8 cellular contexts compared by ENCODE assay signal in the genomic region with DNA sequence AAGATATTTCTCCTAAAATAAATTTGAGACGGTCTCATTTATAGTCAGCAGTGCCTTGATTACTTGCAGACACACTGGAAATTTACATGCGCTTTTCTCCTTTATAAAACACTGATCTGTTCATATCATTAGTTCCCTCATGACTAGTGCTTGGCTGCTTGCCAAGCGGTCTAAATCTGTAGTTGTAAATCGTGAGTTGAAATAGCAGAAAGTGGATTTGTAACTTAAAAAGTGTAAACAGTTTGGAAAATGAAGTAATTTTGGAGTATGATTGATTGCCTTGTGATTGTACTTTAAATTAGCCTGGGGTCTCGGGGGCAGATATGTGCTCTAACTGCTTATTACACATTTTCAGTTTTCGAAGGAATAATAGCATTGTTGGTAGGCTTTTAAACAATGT.
DNase-seq lines count a peak whose midpoint lies in the region; ATAC-seq and TF ChIP-seq lines count a peak whose summit lies in the region.

No MANE protein-coding gene starts in this region.

- no peaks in the 10 kb centered on the region for H3K9me2 ChIP-seq in SU-DHL-6 (replicated peaks; ENCODE audit: insufficient read depth, low read length)

- no peak overlapping the region for H2AFZ ChIP-seq in SU-DHL-6 (ENCODE audit: low read depth, low read length, severe bottlenecking)

- H4K20me1 ChIP-seq in SU-DHL-6 (ENCODE audit: low read depth, low read length), result no peaks in the 10 kb centered on the region

- POLR2A ChIA-PET in activated CD4-positive, alpha-beta memory T cell treated with anti-CD3 and anti-CD28 coated beads for 36 hours (lab: Charles Lee), result interaction anchor here (1.9 kb wide), 1 partner anchor 74 kb away, joined by 5 read pairs; no protein-coding TSS in a partner anchor
- POLR2A ChIA-PET in activated CD4-positive, alpha-beta memory T cell treated with anti-CD3 and anti-CD28 coated beads, Interleukin-2, amount 10 ng/mL, durations not matched to agents 7 days and 5 days (lab: Charles Lee), result interaction anchor here (1.6 to 1.9 kb wide), 3 partner anchors 13 to 72 kb away, joined by 4 to 11 read pairs (median 8); no protein-coding TSS in a partner anchor

- peak overlapping the region; percentile 99 for H3K27ac ChIP-seq in SU-DHL-6 (ENCODE audit: low read depth, low read length)
- H3K27ac ChIP-seq in suprapubic skin, result peak overlapping the region; percentile 46

- TF ChIP-seq CTCF in SU-DHL-6 (IDR thresholded peaks at IDR 0.05; ENCODE audit: insufficient read depth, low read length, poor library complexity, severe bottlenecking) (no peak), suprapubic skin (IDR thresholded peaks at IDR 0.05) (no peak)

- peak overlapping the region; percentile 31 for H3K27ac Mint-ChIP-seq in activated CD4-positive, alpha-beta memory T cell treated with anti-CD3 and anti-CD28 coated beads for 36 hours
- no peak overlapping the region for H3K27ac Mint-ChIP-seq in activated CD4-positive, alpha-beta memory T cell treated with anti-CD3 and anti-CD28 coated beads, Interleukin-2, amount 10 ng/mL, durations not matched to agents 7 days and 5 days

- peaks cover 39% of the 10 kb centered on the region for H3F3A ChIP-seq in SU-DHL-6 (ENCODE audit: insufficient read depth)

- H3K79me2 ChIP-seq in SU-DHL-6 (ENCODE audit: insufficient read depth, low read length), result peaks cover 75% of the 10 kb centered on the region

- H3K4me3 ChIP-seq in SU-DHL-6 (ENCODE audit: insufficient read depth, low read length, poor library complexity, severe bottlenecking), result no peak overlapping the region
- no peak overlapping the region for H3K4me3 ChIP-seq in suprapubic skin

- no peak overlapping the region for H3K4me3 Mint-ChIP-seq in activated CD4-positive, alpha-beta memory T cell treated with anti-CD3 and anti-CD28 coated beads for 36 hours
- no peak overlapping the region for H3K4me3 Mint-ChIP-seq in activated CD4-positive, alpha-beta memory T cell treated with anti-CD3 and anti-CD28 coated beads, Interleukin-2, amount 10 ng/mL, durations not matched to agents 7 days and 5 days

- TF ChIP-seq EP300 in suprapubic skin (IDR thresholded peaks at IDR 0.05), result no peak

- peaks cover 59% of the 10 kb centered on the region for H3K36me3 Mint-ChIP-seq in activated CD4-positive, alpha-beta memory T cell treated with anti-CD3 and anti-CD28 coated beads for 36 hours
- peaks cover 72% of the 10 kb centered on the region for H3K36me3 Mint-ChIP-seq in activated CD4-positive, alpha-beta memory T cell treated with anti-CD3 and anti-CD28 coated beads, Interleukin-2, amount 10 ng/mL, durations not matched to agents 7 days and 5 days (ENCODE audit: low read depth)

- H3K27me3 ChIP-seq in SU-DHL-6 (ENCODE audit: low read length), result no peaks in the 10 kb centered on the region
- no peaks in the 10 kb centered on the region for H3K27me3 ChIP-seq in suprapubic skin

- CTCF ChIA-PET in activated CD4-positive, alpha-beta memory T cell treated with anti-CD3 and anti-CD28 coated beads for 36 hours (lab: Charles Lee), result no interaction called here
- CTCF ChIA-PET in activated CD4-positive, alpha-beta memory T cell treated with anti-CD3 and anti-CD28 coated beads, Interleukin-2, amount 10 ng/mL, durations not matched to agents 7 days and 5 days (lab: Charles Lee), result no interaction called here

- DNase-seq in activated CD4-positive, alpha-beta memory T cell treated with anti-CD3 and anti-CD28 coated beads for 36 hours, result peak; percentile 42
- DNase-seq in activated CD4-positive, alpha-beta memory T cell treated with anti-CD3 and anti-CD28 coated beads, Interleukin-2, amount 10 ng/mL, durations not matched to agents 7 days and 5 days, result no peak
- DNase-seq in left ventricle myocardium superior (peak; percentile 75), suprapubic skin (ENCODE audit: low spot score in 2 of 2) (no peak)
- no peak for DNase-seq in stimulated activated CD8-positive, alpha-beta memory T cell treated with anti-CD3 and anti-CD28 coated beads, Interleukin-4, amount 100 ng/mL, for 48 hours

- H3K4me1 ChIP-seq in suprapubic skin, result peaks cover 42% of the 10 kb centered on the region

- H3K9ac ChIP-seq in SU-DHL-6 (ENCODE audit: low read length), result peak overlapping the region; percentile 47

- H3K4me2 ChIP-seq in SU-DHL-6 (ENCODE audit: low read depth, low read length, poor library complexity, severe bottlenecking), result peak overlapping the region; percentile 67

- intact Hi-C loops in activated CD4-positive, alpha-beta memory T cell treated with anti-CD3 and anti-CD28 coated beads for 36 hours (cut with micrococcal nuclease), result no loop called here
- intact Hi-C loops in left ventricle myocardium superior (cut with micrococcal nuclease), result no loop called here

- H3K4me1 Mint-ChIP-seq in activated CD4-positive, alpha-beta memory T cell treated with anti-CD3 and anti-CD28 coated beads for 36 hours (ENCODE audit: low read depth), result peaks cover 65% of the 10 kb centered on the region
- peaks cover 46% of the 10 kb centered on the region for H3K4me1 Mint-ChIP-seq in activated CD4-positive, alpha-beta memory T cell treated with anti-CD3 and anti-CD28 coated beads, Interleukin-2, amount 10 ng/mL, durations not matched to agents 7 days and 5 days

- peaks cover 11% of the 10 kb centered on the region for H3K9me3 Mint-ChIP-seq in activated CD4-positive, alpha-beta memory T cell treated with anti-CD3 and anti-CD28 coated beads for 36 hours
- H3K9me3 Mint-ChIP-seq in activated CD4-positive, alpha-beta memory T cell treated with anti-CD3 and anti-CD28 coated beads, Interleukin-2, amount 10 ng/mL, durations not matched to agents 7 days and 5 days, result peaks cover 10% of the 10 kb centered on the region

- peaks cover 13% of the 10 kb centered on the region for H3K36me3 ChIP-seq in SU-DHL-6 (ENCODE audit: low read length)
- no peaks in the 10 kb centered on the region for H3K36me3 ChIP-seq in suprapubic skin

- TF ChIP-seq POLR2A in suprapubic skin (IDR thresholded peaks at IDR 0.05), result no peak

- H3K27me3 Mint-ChIP-seq in activated CD4-positive, alpha-beta memory T cell treated with anti-CD3 and anti-CD28 coated beads for 36 hours, result no peaks in the 10 kb centered on the region
- no peaks in the 10 kb centered on the region for H3K27me3 Mint-ChIP-seq in activated CD4-positive, alpha-beta memory T cell treated with anti-CD3 and anti-CD28 coated beads, Interleukin-2, amount 10 ng/mL, durations not matched to agents 7 days and 5 days

- 36% methylated on average over 6 of the region's 6 CpGs for WGBS in suprapubic skin

- ATAC-seq in left ventricle myocardium superior, result peak; percentile 74
- no peak for ATAC-seq in GM21576 (IDR thresholded peaks at IDR 0.05; ENCODE audit: unreplicated experiment)
- ATAC-seq in HG03025 (IDR thresholded peaks at IDR 0.05; ENCODE audit: low FRiP score, unreplicated experiment), result no peak

- H3K9me3 ChIP-seq in SU-DHL-6 (ENCODE audit: insufficient read depth, low read length) (no peaks in the 10 kb centered on the region), suprapubic skin (no peaks in the 10 kb centered on the region)

Comparison
In these comparisons a context has a peak if more than half of its experiments do, and no peak if none do; other contexts are left out.
1. DNase-seq: peak in activated CD4-positive, alpha-beta memory T cell treated with anti-CD3 and anti-CD28 coated beads for 36 hours (single experiment) and left ventricle myocardium superior (single experiment); none in activated CD4-positive, alpha-beta memory T cell treated with anti-CD3 and anti-CD28 coated beads, Interleukin-2, amount 10 ng/mL, durations not matched to agents 7 days and 5 days (single experiment), suprapubic skin (0 of 2) and stimulated activated CD8-positive, alpha-beta memory T cell treated with anti-CD3 and anti-CD28 coated beads, Interleukin-4, amount 100 ng/mL, for 48 hours (single experiment).